ENCODE assay signal across 8 cellular contexts in genomic region chr7:5704534-5704922, GRCh38.
A peak's percentile ranks its signal among the peaks of the same experiment; 100 is the strongest.
DNase-seq lines count a peak whose midpoint lies in the region; ATAC-seq and TF ChIP-seq lines count a peak whose summit lies in the region.

No MANE protein-coding gene starts in this region.

- no peak overlapping the region for H3K27ac ChIP-seq in effector memory CD4-positive, alpha-beta T cell (ENCODE audit: insufficient read depth, low read length, poor library complexity, severe bottlenecking)
- H3K27ac ChIP-seq in lower lobe of right lung: no peak overlapping the region

- no peaks in the 10 kb centered on the region for H3K9me3 ChIP-seq in effector memory CD4-positive, alpha-beta T cell (ENCODE audit: control insufficient read depth, low read length)
- no peaks in the 10 kb centered on the region for H3K9me3 ChIP-seq in lower lobe of right lung

- peaks cover 22% of the 10 kb centered on the region for H3K36me3 ChIP-seq in effector memory CD4-positive, alpha-beta T cell (ENCODE audit: control insufficient read depth, insufficient read depth, low read length)
- H3K36me3 ChIP-seq in lower lobe of right lung: peaks cover 67% of the 10 kb centered on the region

- intact Hi-C loops in lower lobe of right lung (cut with DNase I): no loop called here

- DNase-seq in AG20443 (ENCODE audit: low spot score) (peak; percentile 80), HCEC 1CT (peak; percentile 74), NCI-H748 treated with DMSO at 0.1 percent for 48 hours (lab: John Stamatoyannopoulos, UW) (peak; percentile 27), lower lobe of right lung (peak; percentile 68)
- peak; percentile 75 to 81 for DNase-seq in activated CD4-positive, alpha-beta T cell treated with anti-CD3 and anti-CD28 coated beads, Interleukin-2, amount 50 U/mL, for 48 hours
- DNase-seq in effector memory CD4-positive, alpha-beta T cell: peak; percentile 44 to 63 (median 62)
- peak in 2 of 3 experiments; percentile 57 to 63 for DNase-seq in stimulated activated CD4-positive, alpha-beta T cell treated with anti-CD3 and anti-CD28 coated beads, TNF-alpha, amount 100 ng/mL, for 4 hours (ENCODE audit: low read depth in 3 of 3)

- ATAC-seq in lower lobe of right lung (peak; percentile 85 to 88), HG03095 (IDR thresholded peaks at IDR 0.05; ENCODE audit: unreplicated experiment) (no peak)

- H3K4me3 ChIP-seq in effector memory CD4-positive, alpha-beta T cell (ENCODE audit: insufficient read depth, low read depth, low read length, poor library complexity, severe bottlenecking): no peak overlapping the region
- H3K4me3 ChIP-seq in lower lobe of right lung: no peak overlapping the region

- peaks cover 25% of the 10 kb centered on the region for H3K4me1 ChIP-seq in effector memory CD4-positive, alpha-beta T cell (ENCODE audit: control insufficient read depth, insufficient read depth, low read length, poor library complexity, severe bottlenecking)
- H3K4me1 ChIP-seq in lower lobe of right lung: peaks cover 13% of the 10 kb centered on the region

- H3K27me3 ChIP-seq in effector memory CD4-positive, alpha-beta T cell (replicated peaks; ENCODE audit: control insufficient read depth, insufficient read depth, low read length, poor library complexity, severe bottlenecking): no peaks in the 10 kb centered on the region
- H3K27me3 ChIP-seq in lower lobe of right lung (ENCODE audit: low read depth): no peaks in the 10 kb centered on the region

- TF ChIP-seq CTCF in lower lobe of right lung (IDR thresholded peaks at IDR 0.05): peak; percentile 91

Comparison
In these comparisons a context has a peak if more than half of its experiments do, and no peak if none do; other contexts are left out.
1. DNase-seq: peak in every context shown above with its lines; median percentile 80 in AG20443; 78 in activated CD4-positive, alpha-beta T cell treated with anti-CD3 and anti-CD28 coated beads, Interleukin-2, amount 50 U/mL, for 48 hours; 74 in HCEC 1CT; 68 in lower lobe of right lung; 62 in effector memory CD4-positive, alpha-beta T cell; 60 in stimulated activated CD4-positive, alpha-beta T cell treated with anti-CD3 and anti-CD28 coated beads, TNF-alpha, amount 100 ng/mL, for 4 hours; 27 in NCI-H748 treated with DMSO at 0.1 percent for 48 hours.